ENCODE assay signal across 19 cellular contexts in the genomic region with DNA sequence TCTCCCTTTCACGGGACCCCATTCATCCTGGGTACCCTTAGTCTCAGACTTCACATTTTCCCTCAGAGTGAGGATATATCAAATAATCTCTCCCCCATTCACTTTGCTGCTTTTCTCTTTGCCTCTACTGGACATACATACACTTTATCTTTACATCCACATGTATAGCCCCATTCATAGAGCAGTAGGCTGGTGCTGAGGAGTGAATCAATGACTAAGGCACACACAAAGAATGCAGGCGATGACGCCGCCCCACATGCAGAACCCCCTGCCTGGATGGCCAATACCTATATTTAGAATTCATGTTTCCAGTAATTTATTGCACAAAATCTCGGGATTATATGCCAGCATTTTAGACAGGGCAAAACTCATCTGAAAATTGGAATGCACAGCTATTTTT.
A peak's percentile ranks its signal among the peaks of the same experiment; 100 is the strongest.
DNase-seq lines count a peak whose midpoint lies in the region; ATAC-seq and TF ChIP-seq lines count a peak whose summit lies in the region.
"Had no signal": no experiment of that assay in that cellular context is flagged by ENCODE, and none has a peak within 500 bp of the region (broad histone marks: within the 10 kb centered on the region; RNA-seq: fewer than 3 reads in every experiment).

No MANE protein-coding gene starts in this region.

- H2AK5ac ChIP-seq in IMR-90 (ENCODE audit: low read depth, low read length): no peak overlapping the region

- CTCF ChIA-PET in IMR-90 (lab: Yijun Ruan, JAX): no interaction called here

- H3K4me1 ChIP-seq in IMR-90 (ENCODE audit: control insufficient read depth, insufficient read depth, low read length) (peaks cover 11% of the 10 kb centered on the region), smooth muscle cell (ENCODE audit: low read depth) (peaks cover 19% of the 10 kb centered on the region), uterus (no peaks in the 10 kb centered on the region)
- H3K4me1 ChIP-seq: BE2C had no signal

- H3K27me3 ChIP-seq in IMR-90 (ENCODE audit: control insufficient read depth, insufficient read depth, low read length) (no peaks in the 10 kb centered on the region), smooth muscle cell (ENCODE audit: low read depth) (no peaks in the 10 kb centered on the region), uterus (no peaks in the 10 kb centered on the region)
- H3K27me3 ChIP-seq: BE2C had no signal

- H3K9ac ChIP-seq in IMR-90 (ENCODE audit: low read depth, low read length): no peak overlapping the region
- no peak overlapping the region for H3K9ac ChIP-seq in smooth muscle cell (ENCODE audit: low read depth)
- H3K9ac ChIP-seq: KMS-11 had no signal

- peak overlapping the region; percentile 5; the same call in 1 of the 2 replicates for H2BK120ac ChIP-seq in IMR-90 (ENCODE audit: low read depth, low read length)

- peaks cover 6% of the 10 kb centered on the region; the same call in 1 of the 2 replicates for H3K9me1 ChIP-seq in IMR-90 (ENCODE audit: insufficient read depth, low read length)

- ATAC-seq in IMR-90 (ENCODE audit: low read depth): no peak
- ATAC-seq: CD8-positive, alpha-beta T cell had no signal

- in situ Hi-C loops in IMR-90 (cut with MboI; ENCODE audit: low sequenced_read_pairs): no loop called here
- in situ Hi-C loops in SK-MEL-5 (cut with HindIII; ENCODE audit: low pct_unique_long_range_greater_than_20kb, low sequenced_read_pairs): no loop called here

- no peak for TF ChIP-seq RAD21 in IMR-90 (IDR thresholded peaks at IDR 0.05; ENCODE audit: low read length)

- H3K14ac ChIP-seq in IMR-90 (replicated peaks; ENCODE audit: low read depth, low read length): 0 out of 2 replicates have a peak overlapping the region, but pooled peaks have one; percentile 10

- H3K4me3 ChIP-seq in IMR-90 (ENCODE audit: insufficient read depth, low read depth, low read length) (no peak overlapping the region), fibroblast of mammary gland (ENCODE audit: control insufficient read depth, low read depth, low read length) (no peak overlapping the region), smooth muscle cell (no peak overlapping the region), uterus (no peak overlapping the region)
- H3K4me3 ChIP-seq: SK-N-MC had no signal

- H3K27ac ChIP-seq in IMR-90 (ENCODE audit: insufficient read depth, low read length): no peak overlapping the region
- peak overlapping the region; percentile 44 for H3K27ac ChIP-seq in smooth muscle cell (ENCODE audit: low read depth)
- H3K27ac ChIP-seq in uterus: no peak overlapping the region
- H3K27ac ChIP-seq: KMS-11, SK-N-MC had no signal

- no peak overlapping the region; the same call in 2 of the 3 replicates for H2BK15ac ChIP-seq in IMR-90 (ENCODE audit: low read depth, low read length)

- H4K5ac ChIP-seq in IMR-90 (ENCODE audit: low read depth, low read length): no peak overlapping the region; the same call in 1 of the 2 replicates

- TF ChIP-seq CTCF in IMR-90 (conservative IDR thresholded peaks at IDR 0.05; ENCODE audit: low read depth, low read length) (no peak), fibroblast of mammary gland (conservative IDR thresholded peaks at IDR 0.05; ENCODE audit: control insufficient read depth, insufficient read depth, low read depth, low read length) (no peak), smooth muscle cell (IDR thresholded peaks at IDR 0.05; ENCODE audit: borderline replicate concordance, insufficient read depth, poor library complexity, severe bottlenecking) (no peak), uterus (IDR thresholded peaks at IDR 0.05) (no peak)

- H4K20me1 ChIP-seq in IMR-90 (ENCODE audit: insufficient read depth, low read length): no peaks in the 10 kb centered on the region
- no peaks in the 10 kb centered on the region for H4K20me1 ChIP-seq in smooth muscle cell (ENCODE audit: low read depth)

- TF ChIP-seq POLR2A in IMR-90 (IDR thresholded peaks at IDR 0.05; ENCODE audit: low read depth, low read length): no peak
- no peak for TF ChIP-seq POLR2A in uterus (IDR thresholded peaks at IDR 0.05)

- H3K4me2 ChIP-seq in IMR-90 (ENCODE audit: low read depth, low read length) (no peak overlapping the region), smooth muscle cell (peak overlapping the region; percentile 57)
- H3K4me2 ChIP-seq: KMS-11 had no signal

- H3K56ac ChIP-seq in IMR-90 (ENCODE audit: extremely low read depth, insufficient read depth, low read length): no peak overlapping the region

- no peak overlapping the region; the same call in 1 of the 2 replicates for H3K4ac ChIP-seq in IMR-90 (ENCODE audit: low read depth, low read length)

- no CpG with 5 or more reads among the region's 5 CpGs for WGBS in IMR-90 (ENCODE audit: extremely low coverage in 2 of 2, insufficient read length in 1 of 2), 2 experiments
- WGBS in smooth muscle cell (ENCODE audit: low lambda C conversion rate): 54% methylated on average over 5 of the region's 5 CpGs

- intact Hi-C loops in IMR-90 (cut with micrococcal nuclease): loop anchor here (5.0 to 10.0 kb wide), 4 partner anchors 268 to 1236 kb away; no protein-coding TSS in a partner anchor
- intact Hi-C loops in uterus (cut with DNase I; ENCODE audit: low total_unique reads): no loop called here

- POLR2A ChIA-PET in IMR-90 (lab: Charles Lee; ENCODE audit: unreplicated experiment): no interaction called here

- H2BK5ac ChIP-seq in IMR-90 (ENCODE audit: low read depth, low read length, poor library complexity, severe bottlenecking): no peak overlapping the region

- H2BK20ac ChIP-seq in IMR-90 (ENCODE audit: low read depth, low read length): no peak overlapping the region

- DNase-seq in IMR-90: peak; percentile 15
- peak; percentile 85 for DNase-seq in SK-MEL-5 (ENCODE audit: low read depth, low spot score)
- DNase-seq in fibroblast of mammary gland (ENCODE audit: low read depth): peak; percentile 11
- no peak for DNase-seq in smooth muscle cell (lab: John Stamatoyannopoulos, UW; ENCODE audit: unreplicated experiment)
- no peak for DNase-seq in uterus
- DNase-seq in D341Med (ENCODE audit: low spot score): no peak
- no peak for DNase-seq in NCI-H1417 treated with DMSO at 0.1 percent for 48 hours (lab: John Stamatoyannopoulos, UW)
- DNase-seq: BE2C; CD8-positive, alpha-beta T cell; DMS 273 treated with DMSO at 0.1 percent for 48 hours; H9; MM.1S; NCI-H1105 treated with DMSO at 0.1 percent for 48 hours; NCI-H2029 treated with DMSO at 0.1 percent for 48 hours; NCI-H510A treated with DMSO at 0.1 percent for 48 hours; NK-92 treated with Interleukin-12 subunit alpha and Interleukin-12 subunit beta, amount 100 ng/mL, for 24 hours; OCI-M1 had no signal

- no peak overlapping the region; the same call in 1 of the 2 replicates for H4K91ac ChIP-seq in IMR-90 (ENCODE audit: insufficient read depth, low read depth, low read length)

- H2AFZ ChIP-seq in IMR-90 (replicated peaks; ENCODE audit: low read length, poor library complexity) (no peak overlapping the region), smooth muscle cell (ENCODE audit: low read depth) (no peak overlapping the region)

- no peaks in the 10 kb centered on the region for H3K79me1 ChIP-seq in IMR-90 (ENCODE audit: low read depth in 1 of 2, low read length in 2 of 2)

- H3K36me3 ChIP-seq in IMR-90 (ENCODE audit: control insufficient read depth, insufficient read depth, low read length): no peaks in the 10 kb centered on the region
- no peaks in the 10 kb centered on the region for H3K36me3 ChIP-seq in smooth muscle cell (ENCODE audit: low read depth)
- no peaks in the 10 kb centered on the region for H3K36me3 ChIP-seq in uterus
- H3K36me3 ChIP-seq: BE2C had no signal

- H3K23ac ChIP-seq in IMR-90 (ENCODE audit: low read depth, low read length): no peak overlapping the region

- H3K79me2 ChIP-seq in smooth muscle cell (ENCODE audit: low read depth): no peaks in the 10 kb centered on the region

- H3K18ac ChIP-seq in IMR-90 (ENCODE audit: low read depth, low read length): peak overlapping the region; percentile 72; the same call in 1 of the 2 replicates

- H3K9me3 ChIP-seq in IMR-90 (ENCODE audit: control insufficient read depth, insufficient read depth, low read length): no peaks in the 10 kb centered on the region
- no peaks in the 10 kb centered on the region for H3K9me3 ChIP-seq in smooth muscle cell (replicated peaks; ENCODE audit: low read depth)
- no peaks in the 10 kb centered on the region for H3K9me3 ChIP-seq in uterus
- H3K9me3 ChIP-seq: BE2C had no signal

- H3F3A ChIP-seq in smooth muscle cell (ENCODE audit: low read depth): peaks cover 5% of the 10 kb centered on the region

- H2AK9ac ChIP-seq in IMR-90 (replicated peaks; ENCODE audit: low read depth, low read length, poor library complexity): no peak overlapping the region

- dilution Hi-C loops in IMR-90 (cut with HindIII; ENCODE audit: low sequenced_read_pairs, unreplicated experiment): no loop called here

- BruUV-seq in IMR-90 (replicated peaks; lab: Mats Ljungman, UMichigan): no TSS peak

- H4K8ac ChIP-seq in IMR-90 (ENCODE audit: low read depth in 2 of 2, low read length in 2 of 2): peak overlapping the region in 1 of 2 experiments; percentile 39; a peak in 1 of 4 replicates

TF ChIP-seq in IMR-90, 13 proteins besides CTCF, POLR2A, EP300 and RAD21 (continues in another document):
- TF ChIP-seq RFX5 (IDR thresholded peaks at IDR 0.05; ENCODE audit: low read depth, low read length): no peak
- TF ChIP-seq NFE2L2 (IDR thresholded peaks at IDR 0.05; ENCODE audit: low read depth, low read length): no peak
- TF ChIP-seq CEBPB (IDR thresholded peaks at IDR 0.05; ENCODE audit: low read depth, low read length): no peak
- no peak for TF ChIP-seq BHLHE40 (IDR thresholded peaks at IDR 0.05; ENCODE audit: low read depth, low read length)
- TF ChIP-seq, protein P1, sequence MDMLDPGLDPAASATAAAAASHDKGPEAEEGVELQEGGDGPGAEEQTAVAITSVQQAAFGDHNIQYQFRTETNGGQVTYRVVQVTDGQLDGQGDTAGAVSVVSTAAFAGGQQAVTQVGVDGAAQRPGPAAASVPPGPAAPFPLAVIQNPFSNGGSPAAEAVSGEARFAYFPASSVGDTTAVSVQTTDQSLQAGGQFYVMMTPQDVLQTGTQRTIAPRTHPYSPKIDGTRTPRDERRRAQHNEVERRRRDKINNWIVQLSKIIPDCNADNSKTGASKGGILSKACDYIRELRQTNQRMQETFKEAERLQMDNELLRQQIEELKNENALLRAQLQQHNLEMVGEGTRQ (IDR thresholded peaks at IDR 0.05; ENCODE audit: low read depth, low read length): no peak
- TF ChIP-seq CHD1 (IDR thresholded peaks at IDR 0.05; ENCODE audit: low read depth, low read length): no peak
- TF ChIP-seq, protein P2, sequence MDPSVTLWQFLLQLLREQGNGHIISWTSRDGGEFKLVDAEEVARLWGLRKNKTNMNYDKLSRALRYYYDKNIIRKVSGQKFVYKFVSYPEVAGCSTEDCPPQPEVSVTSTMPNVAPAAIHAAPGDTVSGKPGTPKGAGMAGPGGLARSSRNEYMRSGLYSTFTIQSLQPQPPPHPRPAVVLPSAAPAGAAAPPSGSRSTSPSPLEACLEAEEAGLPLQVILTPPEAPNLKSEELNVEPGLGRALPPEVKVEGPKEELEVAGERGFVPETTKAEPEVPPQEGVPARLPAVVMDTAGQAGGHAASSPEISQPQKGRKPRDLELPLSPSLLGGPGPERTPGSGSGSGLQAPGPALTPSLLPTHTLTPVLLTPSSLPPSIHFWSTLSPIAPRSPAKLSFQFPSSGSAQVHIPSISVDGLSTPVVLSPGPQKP (IDR thresholded peaks at IDR 0.05; ENCODE audit: borderline replicate concordance, low read depth, low read length): no peak
- no peak for TF ChIP-seq MAFK (IDR thresholded peaks at IDR 0.05; ENCODE audit: low read depth, low read length)

Comparison
In these comparisons a context has a peak if more than half of its experiments do, and no peak if none do; other contexts are left out.
1. DNase-seq: peak in IMR-90 (single experiment), SK-MEL-5 (single experiment) and fibroblast of mammary gland (single experiment); none in smooth muscle cell (single experiment), uterus (0 of 2), D341Med (single experiment) and NCI-H1417 treated with DMSO at 0.1 percent for 48 hours (single experiment).